Comparison of ENCODE assay signal across 31 cellular contexts in genomic region chr11:69981119-69981770, GRCh38.
DNase-seq lines count a peak whose midpoint lies in the region; ATAC-seq, FAIRE-seq and TF ChIP-seq lines count a peak whose summit lies in the region.
"Had no signal": no experiment of that assay in that cellular context is flagged by ENCODE, and none has a peak within 500 bp of the region (broad histone marks: within the 10 kb centered on the region; RNA-seq: fewer than 3 reads in every experiment).

No MANE protein-coding gene starts in this region.

- no peak overlapping the region for H3K4ac ChIP-seq in mesenchymal stem cell (ENCODE audit: low read depth in 1 of 2, low read length in 2 of 2)

- TF ChIP-seq RAD21 in A549 (conservative IDR thresholded peaks at IDR 0.05 in 1 of 2, IDR thresholded peaks at IDR 0.05 in 1 of 2), result no peak

- peaks cover 13% of the 10 kb centered on the region for H3K4me1 Mint-ChIP-seq in osteocyte (ENCODE audit: unreplicated experiment)
- H3K4me1 Mint-ChIP-seq: activated CD4-positive, alpha-beta memory T cell treated with anti-CD3 and anti-CD28 coated beads, Interleukin-2, amount 10 ng/mL, durations not matched to agents 7 days and 5 days had no signal

- no peak overlapping the region for H3K9ac ChIP-seq in mesenchymal stem cell (ENCODE audit: low read length)
- H3K9ac ChIP-seq: parathyroid adenoma had no signal

- H3K79me1 ChIP-seq in mesenchymal stem cell (replicated peaks; ENCODE audit: low read length, poor library complexity, severe bottlenecking), result no peaks in the 10 kb centered on the region

- H2BK120ac ChIP-seq in mesenchymal stem cell (ENCODE audit: low read depth, low read length), result no peak overlapping the region

- no peak overlapping the region for H2BK5ac ChIP-seq in mesenchymal stem cell (ENCODE audit: low read depth, low read length, poor library complexity, severe bottlenecking)

- no peak overlapping the region for H3K27ac Mint-ChIP-seq in osteocyte (ENCODE audit: unreplicated experiment)
- H3K27ac Mint-ChIP-seq: activated CD4-positive, alpha-beta memory T cell treated with anti-CD3 and anti-CD28 coated beads, Interleukin-2, amount 10 ng/mL, durations not matched to agents 7 days and 5 days; activated naive CD4-positive, alpha-beta T cell treated with anti-CD3 and anti-CD28 coated beads, Interleukin-2, amount 10 ng/mL, durations not matched to agents 7 days and 5 days; activated T-helper 1 cell treated with anti-CD3 and anti-CD28 coated beads, Interleukin-12 subunit alpha, Interleukin-12 subunit beta, Interleukin-2, Interleukin-4 antibody, amounts not matched to agents 30 ng/mL and 10 ng/mL and 1 ng/mL, durations not matched to agents 14 hours and 24 hours and 36 hours; stimulated activated naive CD8-positive, alpha-beta T cell treated with anti-CD3 and anti-CD28 coated beads, Interleukin-15, Interleukin-2, amounts not matched to agents 100 ng/mL and 50 ng/mL, for 24 hours had no signal

- no peak overlapping the region for H4K91ac ChIP-seq in mesenchymal stem cell (ENCODE audit: low read length)

- H3K4me2 ChIP-seq in A549, result no peak overlapping the region
- H3K4me2 ChIP-seq in mesenchymal stem cell (ENCODE audit: low read length, poor library complexity, severe bottlenecking), result no peak overlapping the region
- H3K4me2 ChIP-seq: PC-9, smooth muscle cell had no signal

- DNase-seq in A549 (ENCODE audit: low read depth in 1 of 2, low spot score in 1 of 2) (no peak), H7 (peak; percentile 72), bronchial epithelial cell (ENCODE audit: low read depth) (no peak), mesenchymal stem cell (peak; percentile 45), osteocyte (ENCODE audit: extremely low spot score, unreplicated experiment) (no peak)
- DNase-seq in activated CD4-positive, alpha-beta T cell treated with anti-CD3 and anti-CD28 coated beads, Interleukin-2, amount 50 U/mL, for 4 hours, result no peak
- no peak for DNase-seq in stimulated activated CD8-positive, alpha-beta memory T cell treated with anti-CD3 and anti-CD28 coated beads, Interleukin-4, amount 100 ng/mL, for 48 hours
- DNase-seq: ACHN; activated CD4-positive, alpha-beta memory T cell treated with anti-CD3 and anti-CD28 coated beads, Interleukin-2, amount 10 ng/mL, durations not matched to agents 7 days and 5 days; activated CD4-positive, CD25-positive, alpha-beta regulatory T cell treated with anti-CD3 and anti-CD28 coated beads, Interleukin-2, amount 50 U/mL, for 72 hours; activated CD8-positive, alpha-beta memory T cell treated with anti-CD3 and anti-CD28 coated beads, Interleukin-2, amount 50 U/mL, for 4 hours; activated naive CD4-positive, alpha-beta T cell treated with anti-CD3 and anti-CD28 coated beads, Interleukin-2, amount 10 ng/mL, durations not matched to agents 7 days and 5 days; adrenal gland; hippocampal formation; Kasumi-1; mesendoderm; NCI-H187; NCI-H2171 treated with DMSO at 0.1 percent for 48 hours; NCI-H524 treated with DMSO at 0.1 percent for 48 hours; PC-9; stimulated activated CD4-positive, alpha-beta T cell treated with anti-CD3 and anti-CD28 coated beads, Interleukin-2, amount 100 ng/mL, for 24 hours had no signal

- H2AFZ ChIP-seq in mesenchymal stem cell (ENCODE audit: low read depth, low read length), result no peak overlapping the region
- H2AFZ ChIP-seq: parathyroid adenoma, PC-9 had no signal

- no peak overlapping the region for H2BK12ac ChIP-seq in mesenchymal stem cell (ENCODE audit: low read length in 2 of 2)

- 76% methylated on average over 15 of the region's 15 CpGs for WGBS in A549 (ENCODE audit: missing lambda C conversion rate)
- WGBS in mesenchymal stem cell, result 26% methylated on average over 15 of the region's 15 CpGs

- CTCF ChIA-PET in A549 (lab: Yijun Ruan, JAX), result no interaction called here

- H3K27me3 ChIP-seq in H7 (ENCODE audit: control insufficient read depth, insufficient read depth, low read length), result peaks cover 25% of the 10 kb centered on the region
- H3K27me3 ChIP-seq in bronchial epithelial cell (ENCODE audit: control insufficient read depth, insufficient read depth, low read length), result peaks cover 21% of the 10 kb centered on the region
- H3K27me3 ChIP-seq in mesenchymal stem cell (ENCODE audit: control insufficient read depth in 1 of 2, insufficient read depth in 1 of 2, low read length in 2 of 2), result peaks cover 68 to 76% of the 10 kb centered on the region in 2 experiments
- H3K27me3 ChIP-seq: vagina had no signal

- H2BK15ac ChIP-seq in mesenchymal stem cell (ENCODE audit: low read depth, poor library complexity, severe bottlenecking), result no peak overlapping the region

- H3K14ac ChIP-seq in mesenchymal stem cell (ENCODE audit: low read length in 2 of 2), result no peak overlapping the region

- no peak overlapping the region for H4K8ac ChIP-seq in mesenchymal stem cell (ENCODE audit: low read length)

- no peak overlapping the region for H3K4me3 Mint-ChIP-seq in osteocyte (ENCODE audit: unreplicated experiment)
- H3K4me3 Mint-ChIP-seq: activated CD4-positive, alpha-beta memory T cell treated with anti-CD3 and anti-CD28 coated beads, Interleukin-2, amount 10 ng/mL, durations not matched to agents 7 days and 5 days; activated naive CD4-positive, alpha-beta T cell treated with anti-CD3 and anti-CD28 coated beads, Interleukin-2, amount 10 ng/mL, durations not matched to agents 7 days and 5 days; activated T-helper 1 cell treated with anti-CD3 and anti-CD28 coated beads, Interleukin-12 subunit alpha, Interleukin-12 subunit beta, Interleukin-2, Interleukin-4 antibody, amounts not matched to agents 30 ng/mL and 10 ng/mL and 1 ng/mL, durations not matched to agents 14 hours and 24 hours and 36 hours; neural crest cell; stimulated activated naive CD8-positive, alpha-beta T cell treated with anti-CD3 and anti-CD28 coated beads, Interleukin-15, Interleukin-2, amounts not matched to agents 100 ng/mL and 50 ng/mL, for 24 hours had no signal

- peak overlapping the region in 1 of 2 experiments; percentile 21 for H3K18ac ChIP-seq in mesenchymal stem cell (ENCODE audit: low read depth in 1 of 2, low read length in 2 of 2)

- POLR2A ChIA-PET in A549 (lab: Yijun Ruan, JAX), result no interaction called here

- ATAC-seq in A549 (no peak), SK-N-SH treated with all-trans-retinoic acid at 6 μM for 48 hours (no peak)
- ATAC-seq: GM12878 had no signal

- no peak for FAIRE-seq in A549 (lab: Jason Lieb, UNC)
- FAIRE-seq in bronchial epithelial cell (lab: Jason Lieb, UNC), result peak; percentile 73
- FAIRE-seq: GM12878, H54 had no signal

- no peak for TF ChIP-seq EP300 in A549 (IDR thresholded peaks at IDR 0.05)

- H3K36me3 Mint-ChIP-seq in osteocyte (ENCODE audit: unreplicated experiment), result no peaks in the 10 kb centered on the region
- H3K36me3 Mint-ChIP-seq: activated naive CD4-positive, alpha-beta T cell treated with anti-CD3 and anti-CD28 coated beads, Interleukin-2, amount 10 ng/mL, durations not matched to agents 7 days and 5 days had no signal

- peak overlapping the region in 1 of 2 experiments; percentile 77 for H3K23ac ChIP-seq in mesenchymal stem cell (ENCODE audit: low read length in 2 of 2)

- H3K9me3 ChIP-seq in A549 (no peaks in the 10 kb centered on the region), mesenchymal stem cell (ENCODE audit: control insufficient read depth, low read length) (no peaks in the 10 kb centered on the region)
- H3K9me3 ChIP-seq: adrenal gland, vagina had no signal

- no peak overlapping the region for H3K27ac ChIP-seq in A549
- H3K27ac ChIP-seq in mesenchymal stem cell (ENCODE audit: low read length, poor library complexity, severe bottlenecking), result no peak overlapping the region
- H3K27ac ChIP-seq: adrenal gland, HL-60, parathyroid adenoma, PC-9, vagina had no signal

- TF ChIP-seq POLR2A in A549 (IDR thresholded peaks at IDR 0.05; ENCODE audit: low read length), result no peak

- H3K9me3 Mint-ChIP-seq in osteocyte (ENCODE audit: unreplicated experiment), result no peaks in the 10 kb centered on the region
- H3K9me3 Mint-ChIP-seq: activated CD4-positive, alpha-beta memory T cell treated with anti-CD3 and anti-CD28 coated beads, Interleukin-2, amount 10 ng/mL, durations not matched to agents 7 days and 5 days; activated naive CD4-positive, alpha-beta T cell treated with anti-CD3 and anti-CD28 coated beads, Interleukin-2, amount 10 ng/mL, durations not matched to agents 7 days and 5 days; activated T-helper 1 cell treated with anti-CD3 and anti-CD28 coated beads, Interleukin-12 subunit alpha, Interleukin-12 subunit beta, Interleukin-2, Interleukin-4 antibody, amounts not matched to agents 30 ng/mL and 10 ng/mL and 1 ng/mL, durations not matched to agents 14 hours and 24 hours and 36 hours; neural crest cell; stimulated activated naive CD8-positive, alpha-beta T cell treated with anti-CD3 and anti-CD28 coated beads, Interleukin-15, Interleukin-2, amounts not matched to agents 100 ng/mL and 50 ng/mL, for 24 hours had no signal

- H3K36me3 ChIP-seq in H7 (replicated peaks; ENCODE audit: control insufficient read depth, insufficient read depth, low read length) (no peaks in the 10 kb centered on the region), bronchial epithelial cell (ENCODE audit: control insufficient read depth, insufficient read depth, low read length) (no peaks in the 10 kb centered on the region), mesenchymal stem cell (ENCODE audit: control insufficient read depth in 1 of 2, insufficient read depth in 2 of 2, low read depth in 1 of 2, low read length in 2 of 2) (no peaks in the 10 kb centered on the region)
- H3K36me3 ChIP-seq: adrenal gland, vagina had no signal

- no peak overlapping the region for H2AK5ac ChIP-seq in mesenchymal stem cell (ENCODE audit: low read length, severe bottlenecking)

- no peak for TF ChIP-seq CTCF in A549 (IDR thresholded peaks at IDR 0.05)
- TF ChIP-seq CTCF in bronchial epithelial cell (IDR thresholded peaks at IDR 0.05; ENCODE audit: insufficient read depth, low read length, severe bottlenecking), result no peak
- TF ChIP-seq CTCF in osteocyte (IDR thresholded peaks at IDR 0.05), result no peak

- H3K4me1 ChIP-seq in A549 (0 out of 3 replicates have a peak, but pooled peaks cover 5% of the 10 kb centered on the region), mesenchymal stem cell (ENCODE audit: control insufficient read depth, insufficient read depth, low read depth, low read length) (peaks cover 11% of the 10 kb centered on the region)
- H3K4me1 ChIP-seq: parathyroid adenoma, vagina had no signal

- peaks cover 54% of the 10 kb centered on the region for H3K27me3 Mint-ChIP-seq in osteocyte (ENCODE audit: unreplicated experiment)

- H3K4me3 ChIP-seq in A549, result no peak overlapping the region
- no peak overlapping the region for H3K4me3 ChIP-seq in H7 (ENCODE audit: insufficient read depth, low read depth, low read length)
- H3K4me3 ChIP-seq in bronchial epithelial cell (ENCODE audit: low read depth, low read length), result no peak overlapping the region
- no peak overlapping the region for H3K4me3 ChIP-seq in mesenchymal stem cell (ENCODE audit: insufficient read depth in 1 of 2, low read depth in 1 of 2, low read length in 2 of 2)
- H3K4me3 ChIP-seq: adrenal gland, GM12878, PC-9, smooth muscle cell, vagina had no signal

TF ChIP-seq in A549, 52 proteins besides CTCF, POLR2A, EP300 and RAD21 (continues in another document):
- peak; percentile 5 for TF ChIP-seq ZFP36 (IDR thresholded peaks at IDR 0.05; ENCODE audit: borderline replicate concordance, partially characterized antibody)

TF ChIP-seq in SK-N-SH treated with all-trans-retinoic acid at 6 μM for 48 hours, 23 proteins besides CTCF, POLR2A, EP300 and RAD21 (continues in another document):
- TF ChIP-seq ESRRG (CRISPR knock-in tag; IDR thresholded peaks at IDR 0.05), result no peak
- no peak for TF ChIP-seq ZNF565 (CRISPR knock-in tag; conservative IDR thresholded peaks at IDR 0.05; ENCODE audit: low read depth)

Comparison
In these comparisons a context has a peak if more than half of its experiments do, and no peak if none do; other contexts are left out.
1. DNase-seq: peak in H7 (single experiment) and mesenchymal stem cell (single experiment); none in A549 (0 of 2), bronchial epithelial cell (single experiment), activated CD4-positive, alpha-beta T cell treated with anti-CD3 and anti-CD28 coated beads, Interleukin-2, amount 50 U/mL, for 4 hours (0 of 2), stimulated activated CD8-positive, alpha-beta memory T cell treated with anti-CD3 and anti-CD28 coated beads, Interleukin-4, amount 100 ng/mL, for 48 hours (single experiment) and osteocyte (single experiment).